Comparison of ENCODE assay signal across 2 cellular contexts in genomic region chr5:94362857-94363256, GRCh38.
TF ChIP-seq lines count a peak whose summit lies in the region.

No MANE protein-coding gene starts in this region.

TF ChIP-seq in GM23338, 12 proteins besides CTCF, POLR2A, EP300 and RAD21 (continued from another document):
- no peak for TF ChIP-seq ZNF462 (CRISPR knock-in tag; IDR thresholded peaks at IDR 0.05)
- TF ChIP-seq, protein P1, sequence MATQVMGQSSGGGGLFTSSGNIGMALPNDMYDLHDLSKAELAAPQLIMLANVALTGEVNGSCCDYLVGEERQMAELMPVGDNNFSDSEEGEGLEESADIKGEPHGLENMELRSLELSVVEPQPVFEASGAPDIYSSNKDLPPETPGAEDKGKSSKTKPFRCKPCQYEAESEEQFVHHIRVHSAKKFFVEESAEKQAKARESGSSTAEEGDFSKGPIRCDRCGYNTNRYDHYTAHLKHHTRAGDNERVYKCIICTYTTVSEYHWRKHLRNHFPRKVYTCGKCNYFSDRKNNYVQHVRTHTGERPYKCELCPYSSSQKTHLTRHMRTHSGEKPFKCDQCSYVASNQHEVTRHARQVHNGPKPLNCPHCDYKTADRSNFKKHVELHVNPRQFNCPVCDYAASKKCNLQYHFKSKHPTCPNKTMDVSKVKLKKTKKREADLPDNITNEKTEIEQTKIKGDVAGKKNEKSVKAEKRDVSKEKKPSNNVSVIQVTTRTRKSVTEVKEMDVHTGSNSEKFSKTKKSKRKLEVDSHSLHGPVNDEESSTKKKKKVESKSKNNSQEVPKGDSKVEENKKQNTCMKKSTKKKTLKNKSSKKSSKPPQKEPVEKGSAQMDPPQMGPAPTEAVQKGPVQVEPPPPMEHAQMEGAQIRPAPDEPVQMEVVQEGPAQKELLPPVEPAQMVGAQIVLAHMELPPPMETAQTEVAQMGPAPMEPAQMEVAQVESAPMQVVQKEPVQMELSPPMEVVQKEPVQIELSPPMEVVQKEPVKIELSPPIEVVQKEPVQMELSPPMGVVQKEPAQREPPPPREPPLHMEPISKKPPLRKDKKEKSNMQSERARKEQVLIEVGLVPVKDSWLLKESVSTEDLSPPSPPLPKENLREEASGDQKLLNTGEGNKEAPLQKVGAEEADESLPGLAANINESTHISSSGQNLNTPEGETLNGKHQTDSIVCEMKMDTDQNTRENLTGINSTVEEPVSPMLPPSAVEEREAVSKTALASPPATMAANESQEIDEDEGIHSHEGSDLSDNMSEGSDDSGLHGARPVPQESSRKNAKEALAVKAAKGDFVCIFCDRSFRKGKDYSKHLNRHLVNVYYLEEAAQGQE (IDR thresholded peaks at IDR 0.05; ENCODE audit: unreplicated experiment), result no peak
- no peak for TF ChIP-seq ZNF331 (CRISPR knock-in tag; IDR thresholded peaks at IDR 0.05; ENCODE audit: low read depth)
- no peak for TF ChIP-seq ZNF114 (CRISPR knock-in tag; IDR thresholded peaks at IDR 0.05)

TF ChIP-seq in WTC11, 78 proteins besides CTCF, POLR2A, EP300 and RAD21 (continued from another document):
- TF ChIP-seq KAT7 (CRISPR knock-in tag; IDR thresholded peaks at IDR 0.05; ENCODE audit: borderline replicate concordance) (no peak), ARID4B (CRISPR knock-in tag; IDR thresholded peaks at IDR 0.05; ENCODE audit: borderline replicate concordance) (no peak), ZNF219 (CRISPR knock-in tag; IDR thresholded peaks at IDR 0.05; ENCODE audit: borderline replicate concordance) (no peak)
